Comparison of ENCODE assay signal across 33 cellular contexts in the genomic region with DNA sequence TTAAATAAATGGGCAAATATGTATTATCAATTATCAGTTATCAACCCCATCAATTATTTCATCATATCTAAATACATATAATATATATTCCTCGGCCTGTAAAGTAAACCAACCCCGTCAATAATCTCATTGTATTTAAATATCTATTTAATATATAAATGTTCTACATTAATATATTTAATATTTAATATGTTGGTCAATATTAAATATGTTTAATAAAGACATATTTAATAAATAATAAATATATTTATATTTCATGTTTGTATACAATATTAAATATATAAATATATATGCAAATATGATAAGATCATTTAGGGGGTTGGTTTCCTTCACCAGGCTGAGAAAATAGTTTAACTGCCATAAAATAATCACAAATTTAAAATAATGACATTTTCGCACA. TPM values are rescaled to one million over a fixed set of nuclear protein-coding genes. Genes with fewer than 3 reads are reported as not detected.
"Had no signal": no experiment of that assay in that cellular context is flagged by ENCODE, and none has a peak within 500 bp of the region (broad histone marks: within the 10 kb centered on the region; RNA-seq: fewer than 3 reads in every experiment).

No MANE protein-coding gene starts in this region.

- H3K4me1 ChIP-seq: gastrocnemius medialis had no signal

- H3K4me3 ChIP-seq: gastrocnemius medialis, heart left ventricle had no signal

- DNase-seq: activated CD4-positive, alpha-beta T cell treated with anti-CD3 and anti-CD28 coated beads for 1 hour; activated CD4-positive, alpha-beta T cell treated with anti-CD3 and anti-CD28 coated beads for 4 hours; activated CD4-positive, alpha-beta T cell treated with anti-CD3 and anti-CD28 coated beads, Interleukin-2, amount 10 ng/mL, durations not matched to agents 7 days and 5 days; activated CD4-positive, alpha-beta T cell treated with anti-CD3 and anti-CD28 coated beads, Interleukin-2, amount 50 U/mL, for 4 hours; activated CD8-positive, alpha-beta memory T cell treated with anti-CD3 and anti-CD28 coated beads for 24 hours; activated CD8-positive, alpha-beta T cell treated with anti-CD3 and anti-CD28 coated beads for 36 hours; activated effector memory CD4-positive, alpha-beta T cell treated with Interleukin-2 at 50 U/mL for 16 hours; activated gamma-delta T cell treated with Interleukin-2 at 50 U/mL for 16 hours; activated naive CD4-positive, alpha-beta T cell treated with anti-CD3 and anti-CD28 coated beads, Interleukin-2, amount 50 U/mL, for 16 hours; activated naive CD4-positive, alpha-beta T cell treated with Interleukin-2 at 50 U/mL for 16 hours; activated T-cell treated with anti-CD3 and anti-CD28 coated beads, Interleukin-2, amount 50 U/mL, for 4 hours; amniotic stem cell; anterior cingulate cortex; brain microvascular endothelial cell; cortex of kidney; dermis blood vessel endothelial cell; effector CD4-positive, alpha-beta T cell; effector memory CD8-positive, alpha-beta T cell; foreskin fibroblast; gastrocnemius medialis; glutamatergic neuron; heart left ventricle; T-helper 1 cell; T-helper 17 cell; T1000 had no signal

- FAIRE-seq: astrocyte, bronchial epithelial cell, endothelial cell of umbilical vein had no signal

- H3K9me3 ChIP-seq: gastrocnemius medialis had no signal

- H3K27ac Mint-ChIP-seq: activated CD4-positive, alpha-beta T cell treated with anti-CD3 and anti-CD28 coated beads, Interleukin-2, amount 10 ng/mL, durations not matched to agents 7 days and 5 days; activated CD8-positive, alpha-beta T cell treated with anti-CD3 and anti-CD28 coated beads for 36 hours; activated naive CD8-positive, alpha-beta T cell; activated T-helper 17 cell treated with anti-CD3 and anti-CD28 coated beads, Interleukin-2, amount 50 U/mL, for 72 hours; effector memory CD8-positive, alpha-beta T cell; T-helper 17 cell; T-helper 2 cell treated with Interferon-gamma antibody and Interleukin-4, amounts not matched to agents 5 μg/mL and 100 μg/mL, for 36 hours had no signal

- H3K36me3 ChIP-seq: brain microvascular endothelial cell, gastrocnemius medialis had no signal

- H3K27ac ChIP-seq: brain microvascular endothelial cell, epithelial cell of prostate, gastrocnemius medialis, heart left ventricle had no signal

- H3K9me3 Mint-ChIP-seq: activated CD4-positive, alpha-beta T cell treated with anti-CD3 and anti-CD28 coated beads, Interleukin-2, amount 10 ng/mL, durations not matched to agents 7 days and 5 days; activated CD8-positive, alpha-beta T cell treated with anti-CD3 and anti-CD28 coated beads for 36 hours; activated T-helper 17 cell treated with anti-CD3 and anti-CD28 coated beads, Interleukin-2, amount 50 U/mL, for 72 hours; T-helper 2 cell treated with Interferon-gamma antibody and Interleukin-4, amounts not matched to agents 5 μg/mL and 100 μg/mL, for 36 hours had no signal

- ATAC-seq: activated CD8-positive, alpha-beta T cell treated with anti-CD3 and anti-CD28 coated beads for 36 hours; activated T-cell treated with anti-CD3 and anti-CD28 coated beads, Interleukin-2, amount 50 U/mL, for 4 hours; activated T-helper 17 cell treated with anti-CD3 and anti-CD28 coated beads, Interleukin-2, amount 50 U/mL, for 72 hours; effector memory CD8-positive, alpha-beta T cell; gastrocnemius medialis; heart left ventricle; T-helper 17 cell had no signal

- H3K36me3 Mint-ChIP-seq: activated naive CD8-positive, alpha-beta T cell had no signal

- H3K4me1 Mint-ChIP-seq: activated T-helper 17 cell treated with anti-CD3 and anti-CD28 coated beads, Interleukin-2, amount 50 U/mL, for 72 hours; central memory CD8-positive, alpha-beta T cell; T-helper 17 cell had no signal

- H3K4me3 Mint-ChIP-seq: activated CD4-positive, alpha-beta T cell treated with anti-CD3 and anti-CD28 coated beads, Interleukin-2, amount 10 ng/mL, durations not matched to agents 7 days and 5 days; activated CD8-positive, alpha-beta T cell treated with anti-CD3 and anti-CD28 coated beads for 36 hours; activated naive CD8-positive, alpha-beta T cell; activated T-cell treated with anti-CD3 and anti-CD28 coated beads, Interleukin-2, amount 50 U/mL, for 4 hours; activated T-helper 17 cell treated with anti-CD3 and anti-CD28 coated beads, Interleukin-2, amount 50 U/mL, for 72 hours; central memory CD8-positive, alpha-beta T cell; effector memory CD8-positive, alpha-beta T cell; T-helper 17 cell; T-helper 2 cell treated with Interferon-gamma antibody and Interleukin-4, amounts not matched to agents 5 μg/mL and 100 μg/mL, for 36 hours had no signal

- H3K27me3 ChIP-seq: brain microvascular endothelial cell, gastrocnemius medialis, heart left ventricle had no signal

- H3K27me3 Mint-ChIP-seq: central memory CD8-positive, alpha-beta T cell; effector memory CD8-positive, alpha-beta T cell had no signal

RNA-seq across cellular contexts. Expression of gene TMEM144, which starts 6.4 kb away (rescaled TPM):
- total RNA-seq: activated CD4-positive, alpha-beta T cell treated with anti-CD3 and anti-CD28 coated beads, Interleukin-2, amount 10 ng/mL, durations not matched to agents 7 days and 5 days had no signal

RNA-seq across cellular contexts. Expression of gene GASK1B, which starts 31.1 kb away (rescaled TPM):
- total RNA-seq: activated CD4-positive, alpha-beta T cell treated with anti-CD3 and anti-CD28 coated beads, Interleukin-2, amount 10 ng/mL, durations not matched to agents 7 days and 5 days; activated CD8-positive, alpha-beta T cell treated with anti-CD3 and anti-CD28 coated beads for 36 hours; activated T-helper 17 cell treated with anti-CD3 and anti-CD28 coated beads, Interleukin-2, amount 50 U/mL, for 72 hours had no signal
